ENCODE assay signal across 8 cellular contexts in the genomic region with DNA sequence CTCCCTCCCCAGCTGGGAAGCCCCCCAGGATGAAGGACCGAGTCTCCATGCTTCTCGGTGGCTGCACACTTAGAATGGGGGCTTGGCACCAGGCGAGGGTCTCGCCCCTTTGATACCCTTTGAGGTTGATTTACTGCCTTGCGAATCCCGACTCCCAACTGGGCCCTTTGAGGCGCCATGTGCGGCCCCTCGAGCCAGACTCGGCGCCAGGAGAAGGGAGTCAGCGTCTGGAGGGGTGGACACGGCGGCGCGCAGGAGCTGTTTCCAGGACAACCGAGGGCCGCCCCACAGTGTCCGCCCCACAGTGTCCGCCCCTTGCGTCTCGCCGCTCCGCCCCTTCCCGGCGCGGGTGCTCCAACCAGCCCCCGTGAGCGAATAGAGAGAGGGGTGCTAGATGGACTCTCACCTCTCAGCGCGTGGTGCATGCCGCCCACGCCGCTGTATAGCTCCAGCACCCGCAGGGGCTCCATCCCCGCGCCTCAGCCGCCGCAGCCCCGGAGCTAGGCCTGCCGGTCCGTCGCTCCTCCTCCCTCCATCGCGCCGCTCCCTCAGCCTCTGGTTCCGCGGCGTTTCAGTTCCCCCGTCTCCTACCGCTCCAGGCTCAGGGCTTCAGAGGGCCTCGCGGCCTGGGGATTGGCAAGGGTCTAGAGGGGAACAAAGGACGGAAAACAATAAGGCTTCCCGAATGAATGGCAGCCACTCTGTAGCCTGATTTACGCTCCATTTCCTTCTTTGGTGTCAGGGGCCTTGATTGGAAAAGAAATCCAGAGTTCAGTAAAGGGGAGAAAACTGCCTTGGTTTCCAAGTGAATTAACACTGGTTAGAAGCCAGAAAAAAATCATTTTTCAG. TPM values are rescaled to one million over a fixed set of nuclear protein-coding genes. Genes with fewer than 3 reads are reported as not detected.
A peak's percentile ranks its signal among the peaks of the same experiment; 100 is the strongest.
DNase-seq lines count a peak whose midpoint lies in the region; ATAC-seq and TF ChIP-seq lines count a peak whose summit lies in the region.

A gene with protein sequence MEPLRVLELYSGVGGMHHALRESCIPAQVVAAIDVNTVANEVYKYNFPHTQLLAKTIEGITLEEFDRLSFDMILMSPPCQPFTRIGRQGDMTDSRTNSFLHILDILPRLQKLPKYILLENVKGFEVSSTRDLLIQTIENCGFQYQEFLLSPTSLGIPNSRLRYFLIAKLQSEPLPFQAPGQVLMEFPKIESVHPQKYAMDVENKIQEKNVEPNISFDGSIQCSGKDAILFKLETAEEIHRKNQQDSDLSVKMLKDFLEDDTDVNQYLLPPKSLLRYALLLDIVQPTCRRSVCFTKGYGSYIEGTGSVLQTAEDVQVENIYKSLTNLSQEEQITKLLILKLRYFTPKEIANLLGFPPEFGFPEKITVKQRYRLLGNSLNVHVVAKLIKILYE (minus strand): TSS at position 508 of the 849 bp plus-strand sequence. CDS start 38 bp downstream, at position 470.

- peak within 1 kb of the TSS; percentile 98 for H3K4me3 Mint-ChIP-seq in CD8-positive, alpha-beta T cell

- H3K36me3 Mint-ChIP-seq in CD8-positive, alpha-beta T cell = peaks cover 8% of the 10 kb centered on the region

- H3K9me3 ChIP-seq in CD8-positive, alpha-beta T cell (ENCODE audit: low read length) = no peaks in the 10 kb centered on the region
- H3K9me3 ChIP-seq in mononuclear cell (ENCODE audit: low read depth, low read length) = no peaks in the 10 kb centered on the region

- H3K27ac Mint-ChIP-seq in CD8-positive, alpha-beta T cell = peak within 1 kb of the TSS; percentile 97

- peak within 1 kb of the TSS; percentile 83 for H3K4me3 ChIP-seq in CD8-positive, alpha-beta T cell (ENCODE audit: low read depth, low read length)
- peak within 1 kb of the TSS; percentile 73 for H3K4me3 ChIP-seq in mononuclear cell (ENCODE audit: low read length)

- H3K36me3 ChIP-seq in CD8-positive, alpha-beta T cell (ENCODE audit: insufficient read depth, low read length) = no peaks in the 10 kb centered on the region

- no peaks in the 10 kb centered on the region for H3K27me3 ChIP-seq in CD8-positive, alpha-beta T cell (ENCODE audit: insufficient read depth, low read length)
- no peaks in the 10 kb centered on the region for H3K27me3 ChIP-seq in mononuclear cell (ENCODE audit: insufficient read depth, low read length)

- H3K9me3 Mint-ChIP-seq in CD8-positive, alpha-beta T cell = no peaks in the 10 kb centered on the region

- no peak for TF ChIP-seq CTCF in CD8-positive, alpha-beta T cell (IDR thresholded peaks at IDR 0.05)

- peak; percentile 66 to 86 (median 76) for DNase-seq in CD8-positive, alpha-beta T cell
- DNase-seq in NOMO-1 treated with dmso at 0.1 percent for 144 hours (lab: John Stamatoyannopoulos, UW; ENCODE audit: unreplicated experiment) = peak; percentile 80
- peak; percentile 77 for DNase-seq in activated T-cell treated with anti-CD3 and anti-CD28 coated beads for 24 hours (ENCODE audit: low read depth)
- DNase-seq in epidermal melanocyte (ENCODE audit: insufficient read length, low spot score) = peak; percentile 61
- DNase-seq in stimulated activated CD8-positive, alpha-beta memory T cell treated with anti-CD3 and anti-CD28 coated beads, Interleukin-2, amount 100 ng/mL, for 1 hour (ENCODE audit: low read depth in 2 of 2) = peak; percentile 52 to 64

- peaks cover 38% of the 10 kb centered on the region for H3K4me1 Mint-ChIP-seq in CD8-positive, alpha-beta T cell (ENCODE audit: low read depth)

- peak; percentile 77 for ATAC-seq in CD8-positive, alpha-beta T cell
- peak; percentile 96 for ATAC-seq in GM19395 (IDR thresholded peaks at IDR 0.05; ENCODE audit: unreplicated experiment)
- peak; percentile 92 for ATAC-seq in HG03521 (IDR thresholded peaks at IDR 0.05; ENCODE audit: unreplicated experiment)

- intact Hi-C loops in CD8-positive, alpha-beta T cell (cut with DNase I, micrococcal nuclease) = loop anchor here (1.0 to 10.0 kb wide), 4 partner anchors 29 to 1453 kb away; a partner anchor contains a TSS

- H3K27me3 Mint-ChIP-seq in CD8-positive, alpha-beta T cell (ENCODE audit: low read depth) = no peaks in the 10 kb centered on the region

- CTCF ChIA-PET in CD8-positive, alpha-beta T cell (lab: Charles Lee) = interaction anchor here (1.0 to 4.4 kb wide), 7 partner anchors 9 to 357 kb away, joined by 3 to 22 read pairs (median 5); a partner anchor contains a TSS

- peaks cover 23% of the 10 kb centered on the region for H3K4me1 ChIP-seq in CD8-positive, alpha-beta T cell (ENCODE audit: insufficient read depth, low read length)
- H3K4me1 ChIP-seq in mononuclear cell (ENCODE audit: insufficient read depth, low read length) = peaks cover 20% of the 10 kb centered on the region

- POLR2A ChIA-PET in CD8-positive, alpha-beta T cell (lab: Charles Lee) = interaction anchor here (0.7 to 5.8 kb wide), 8 partner anchors 11 to 389 kb away, joined by 3 to 111 read pairs (median 3); a partner anchor contains a TSS

- H3K27ac ChIP-seq in CD8-positive, alpha-beta T cell (ENCODE audit: low read depth, low read length) = peak within 1 kb of the TSS; percentile 92

RNA-seq across cellular contexts. Expression of the gene that starts here (rescaled TPM):
- total RNA-seq in CD8-positive, alpha-beta T cell = 10 to 100 TPM; 10.4 to 11.7 TPM
- 24.5 TPM for total RNA-seq in mononuclear cell

Comparison
In these comparisons a context has a peak if more than half of its experiments do, and no peak if none do; other contexts are left out.
1. Peak in every context shown above with its lines: DNase-seq, ATAC-seq, H3K4me3 ChIP-seq and H3K27ac ChIP-seq.